Comparison of ENCODE assay signal across 1 cellular context in the genomic region with DNA sequence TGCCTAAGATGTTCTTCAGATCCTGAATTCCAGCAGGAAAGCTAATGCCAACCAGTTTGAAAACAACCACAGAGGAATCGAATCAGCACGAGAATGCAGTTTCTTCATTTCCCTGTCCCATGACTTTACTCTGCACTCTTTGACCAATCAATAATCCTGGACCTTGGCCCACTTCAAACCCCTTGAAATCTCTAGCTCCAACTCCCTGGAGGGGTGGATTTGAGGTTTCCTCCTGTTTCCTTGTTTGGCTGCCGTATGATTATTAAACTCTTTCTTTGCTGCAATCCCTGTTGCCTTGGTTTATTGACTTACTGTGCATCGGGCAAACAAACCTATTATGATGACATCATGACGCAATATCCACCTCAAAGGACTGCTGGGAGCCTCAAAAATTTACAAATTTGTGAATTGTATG.
TF ChIP-seq lines count a peak whose summit lies in the region.

No MANE protein-coding gene starts in this region.

TF ChIP-seq in HepG2, 621 proteins besides CTCF, POLR2A, EP300 and RAD21 (continued from another document and continues in another):
- TF ChIP-seq, protein P1, sequence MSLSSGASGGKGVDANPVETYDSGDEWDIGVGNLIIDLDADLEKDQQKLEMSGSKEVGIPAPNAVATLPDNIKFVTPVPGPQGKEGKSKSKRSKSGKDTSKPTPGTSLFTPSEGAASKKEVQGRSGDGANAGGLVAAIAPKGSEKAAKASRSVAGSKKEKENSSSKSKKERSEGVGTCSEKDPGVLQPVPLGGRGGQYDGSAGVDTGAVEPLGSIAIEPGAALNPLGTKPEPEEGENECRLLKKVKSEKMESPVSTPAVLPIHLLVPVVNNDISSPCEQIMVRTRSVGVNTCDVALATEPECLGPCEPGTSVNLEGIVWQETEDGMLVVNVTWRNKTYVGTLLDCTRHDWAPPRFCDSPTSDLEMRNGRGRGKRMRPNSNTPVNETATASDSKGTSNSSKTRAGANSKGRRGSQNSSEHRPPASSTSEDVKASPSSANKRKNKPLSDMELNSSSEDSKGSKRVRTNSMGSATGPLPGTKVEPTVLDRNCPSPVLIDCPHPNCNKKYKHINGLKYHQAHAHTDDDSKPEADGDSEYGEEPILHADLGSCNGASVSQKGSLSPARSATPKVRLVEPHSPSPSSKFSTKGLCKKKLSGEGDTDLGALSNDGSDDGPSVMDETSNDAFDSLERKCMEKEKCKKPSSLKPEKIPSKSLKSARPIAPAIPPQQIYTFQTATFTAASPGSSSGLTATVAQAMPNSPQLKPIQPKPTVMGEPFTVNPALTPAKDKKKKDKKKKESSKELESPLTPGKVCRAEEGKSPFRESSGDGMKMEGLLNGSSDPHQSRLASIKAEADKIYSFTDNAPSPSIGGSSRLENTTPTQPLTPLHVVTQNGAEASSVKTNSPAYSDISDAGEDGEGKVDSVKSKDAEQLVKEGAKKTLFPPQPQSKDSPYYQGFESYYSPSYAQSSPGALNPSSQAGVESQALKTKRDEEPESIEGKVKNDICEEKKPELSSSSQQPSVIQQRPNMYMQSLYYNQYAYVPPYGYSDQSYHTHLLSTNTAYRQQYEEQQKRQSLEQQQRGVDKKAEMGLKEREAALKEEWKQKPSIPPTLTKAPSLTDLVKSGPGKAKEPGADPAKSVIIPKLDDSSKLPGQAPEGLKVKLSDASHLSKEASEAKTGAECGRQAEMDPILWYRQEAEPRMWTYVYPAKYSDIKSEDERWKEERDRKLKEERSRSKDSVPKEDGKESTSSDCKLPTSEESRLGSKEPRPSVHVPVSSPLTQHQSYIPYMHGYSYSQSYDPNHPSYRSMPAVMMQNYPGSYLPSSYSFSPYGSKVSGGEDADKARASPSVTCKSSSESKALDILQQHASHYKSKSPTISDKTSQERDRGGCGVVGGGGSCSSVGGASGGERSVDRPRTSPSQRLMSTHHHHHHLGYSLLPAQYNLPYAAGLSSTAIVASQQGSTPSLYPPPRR (CRISPR knock-in tag; IDR thresholded peaks at IDR 0.05; ENCODE audit: borderline replicate concordance) = 0 out of 2 replicates have a peak, but pooled peaks have one; percentile 19
- no peak for TF ChIP-seq GPN1 (CRISPR knock-in tag; IDR thresholded peaks at IDR 0.05; ENCODE audit: borderline replicate concordance)
- TF ChIP-seq CHCHD3 (CRISPR knock-in tag; IDR thresholded peaks at IDR 0.05) = no peak
- TF ChIP-seq SNAPC4 (CRISPR knock-in tag; IDR thresholded peaks at IDR 0.05) = no peak
- TF ChIP-seq, protein P2, sequence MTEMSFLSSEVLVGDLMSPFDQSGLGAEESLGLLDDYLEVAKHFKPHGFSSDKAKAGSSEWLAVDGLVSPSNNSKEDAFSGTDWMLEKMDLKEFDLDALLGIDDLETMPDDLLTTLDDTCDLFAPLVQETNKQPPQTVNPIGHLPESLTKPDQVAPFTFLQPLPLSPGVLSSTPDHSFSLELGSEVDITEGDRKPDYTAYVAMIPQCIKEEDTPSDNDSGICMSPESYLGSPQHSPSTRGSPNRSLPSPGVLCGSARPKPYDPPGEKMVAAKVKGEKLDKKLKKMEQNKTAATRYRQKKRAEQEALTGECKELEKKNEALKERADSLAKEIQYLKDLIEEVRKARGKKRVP (CRISPR knock-in tag; IDR thresholded peaks at IDR 0.05) = peak in 1 of 2 experiments; percentile 98; a peak in 2 of 4 replicates
- no peak for TF ChIP-seq ZNF350 (CRISPR knock-in tag; IDR thresholded peaks at IDR 0.05; ENCODE audit: borderline replicate concordance, low read depth)
- TF ChIP-seq SIN3B (IDR thresholded peaks at IDR 0.05; ENCODE audit: low read length) = no peak
- TF ChIP-seq AGO2 (optimal IDR thresholded peaks at IDR 0.05; ENCODE audit: low read depth, low read length) = no peak
- no peak for TF ChIP-seq RBAK (CRISPR knock-in tag; IDR thresholded peaks at IDR 0.05)
- TF ChIP-seq TBX2 (CRISPR knock-in tag; IDR thresholded peaks at IDR 0.05; ENCODE audit: borderline replicate concordance) = peak; percentile 19; the same call in 1 of the 2 replicates
- TF ChIP-seq, protein P3, sequence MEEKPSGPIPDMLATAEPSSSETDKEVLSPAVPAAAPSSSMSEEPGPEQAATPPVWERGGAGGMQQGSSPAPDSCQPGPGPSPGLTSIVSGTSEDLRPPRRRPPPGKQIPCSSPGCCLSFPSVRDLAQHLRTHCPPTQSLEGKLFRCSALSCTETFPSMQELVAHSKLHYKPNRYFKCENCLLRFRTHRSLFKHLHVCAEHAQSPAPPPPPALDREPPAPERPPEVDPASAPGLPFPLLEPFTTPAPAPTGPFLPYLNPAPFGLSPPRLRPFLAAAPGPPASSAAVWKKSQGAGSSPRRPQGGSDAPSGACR (CRISPR knock-in tag; IDR thresholded peaks at IDR 0.05) = no peak
- peak; percentile 70 for TF ChIP-seq KAT8 (CRISPR knock-in tag; IDR thresholded peaks at IDR 0.05)
- TF ChIP-seq ZNF205 (CRISPR knock-in tag; IDR thresholded peaks at IDR 0.05) = no peak
- peak; percentile 41; the same call in 1 of the 2 replicates for TF ChIP-seq ZSCAN25 (CRISPR knock-in tag; IDR thresholded peaks at IDR 0.05)
- peak; percentile 26; the same call in 1 of the 2 replicates for TF ChIP-seq CBX5 (CRISPR knock-in tag; IDR thresholded peaks at IDR 0.05; ENCODE audit: borderline replicate concordance)
- peak; percentile 55; the same call in 1 of the 2 replicates for TF ChIP-seq ZFP36L1 (CRISPR knock-in tag; IDR thresholded peaks at IDR 0.05)
- TF ChIP-seq, protein P4, sequence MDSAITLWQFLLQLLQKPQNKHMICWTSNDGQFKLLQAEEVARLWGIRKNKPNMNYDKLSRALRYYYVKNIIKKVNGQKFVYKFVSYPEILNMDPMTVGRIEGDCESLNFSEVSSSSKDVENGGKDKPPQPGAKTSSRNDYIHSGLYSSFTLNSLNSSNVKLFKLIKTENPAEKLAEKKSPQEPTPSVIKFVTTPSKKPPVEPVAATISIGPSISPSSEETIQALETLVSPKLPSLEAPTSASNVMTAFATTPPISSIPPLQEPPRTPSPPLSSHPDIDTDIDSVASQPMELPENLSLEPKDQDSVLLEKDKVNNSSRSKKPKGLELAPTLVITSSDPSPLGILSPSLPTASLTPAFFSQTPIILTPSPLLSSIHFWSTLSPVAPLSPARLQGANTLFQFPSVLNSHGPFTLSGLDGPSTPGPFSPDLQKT (CRISPR knock-in tag; IDR thresholded peaks at IDR 0.05; ENCODE audit: borderline replicate concordance) = no peak
- TF ChIP-seq TARDBP (CRISPR knock-in tag; IDR thresholded peaks at IDR 0.05) = peak; percentile 22; the same call in 1 of the 2 replicates
- no peak for TF ChIP-seq ZNF749 (CRISPR knock-in tag; IDR thresholded peaks at IDR 0.05; ENCODE audit: borderline replicate concordance)
- no peak for TF ChIP-seq RORA (CRISPR knock-in tag; IDR thresholded peaks at IDR 0.05)
- TF ChIP-seq, protein P5, sequence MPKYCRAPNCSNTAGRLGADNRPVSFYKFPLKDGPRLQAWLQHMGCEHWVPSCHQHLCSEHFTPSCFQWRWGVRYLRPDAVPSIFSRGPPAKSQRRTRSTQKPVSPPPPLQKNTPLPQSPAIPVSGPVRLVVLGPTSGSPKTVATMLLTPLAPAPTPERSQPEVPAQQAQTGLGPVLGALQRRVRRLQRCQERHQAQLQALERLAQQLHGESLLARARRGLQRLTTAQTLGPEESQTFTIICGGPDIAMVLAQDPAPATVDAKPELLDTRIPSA (CRISPR knock-in tag; IDR thresholded peaks at IDR 0.05; ENCODE audit: borderline replicate concordance) = no peak
- peak; percentile 46; the same call in 1 of the 2 replicates for TF ChIP-seq ELF3 (CRISPR knock-in tag; IDR thresholded peaks at IDR 0.05)
- TF ChIP-seq RARG (CRISPR knock-in tag; IDR thresholded peaks at IDR 0.05; ENCODE audit: low read depth) = no peak
- TF ChIP-seq CCDC6 (CRISPR knock-in tag; IDR thresholded peaks at IDR 0.05) = peak; percentile 54; the same call in 1 of the 2 replicates
- 0 out of 2 replicates have a peak, but pooled peaks have one; percentile 15 for TF ChIP-seq MLX (CRISPR knock-in tag; IDR thresholded peaks at IDR 0.05)
- TF ChIP-seq HOXA9 (CRISPR knock-in tag; IDR thresholded peaks at IDR 0.05; ENCODE audit: borderline replicate concordance) = no peak
- TF ChIP-seq, protein P6, sequence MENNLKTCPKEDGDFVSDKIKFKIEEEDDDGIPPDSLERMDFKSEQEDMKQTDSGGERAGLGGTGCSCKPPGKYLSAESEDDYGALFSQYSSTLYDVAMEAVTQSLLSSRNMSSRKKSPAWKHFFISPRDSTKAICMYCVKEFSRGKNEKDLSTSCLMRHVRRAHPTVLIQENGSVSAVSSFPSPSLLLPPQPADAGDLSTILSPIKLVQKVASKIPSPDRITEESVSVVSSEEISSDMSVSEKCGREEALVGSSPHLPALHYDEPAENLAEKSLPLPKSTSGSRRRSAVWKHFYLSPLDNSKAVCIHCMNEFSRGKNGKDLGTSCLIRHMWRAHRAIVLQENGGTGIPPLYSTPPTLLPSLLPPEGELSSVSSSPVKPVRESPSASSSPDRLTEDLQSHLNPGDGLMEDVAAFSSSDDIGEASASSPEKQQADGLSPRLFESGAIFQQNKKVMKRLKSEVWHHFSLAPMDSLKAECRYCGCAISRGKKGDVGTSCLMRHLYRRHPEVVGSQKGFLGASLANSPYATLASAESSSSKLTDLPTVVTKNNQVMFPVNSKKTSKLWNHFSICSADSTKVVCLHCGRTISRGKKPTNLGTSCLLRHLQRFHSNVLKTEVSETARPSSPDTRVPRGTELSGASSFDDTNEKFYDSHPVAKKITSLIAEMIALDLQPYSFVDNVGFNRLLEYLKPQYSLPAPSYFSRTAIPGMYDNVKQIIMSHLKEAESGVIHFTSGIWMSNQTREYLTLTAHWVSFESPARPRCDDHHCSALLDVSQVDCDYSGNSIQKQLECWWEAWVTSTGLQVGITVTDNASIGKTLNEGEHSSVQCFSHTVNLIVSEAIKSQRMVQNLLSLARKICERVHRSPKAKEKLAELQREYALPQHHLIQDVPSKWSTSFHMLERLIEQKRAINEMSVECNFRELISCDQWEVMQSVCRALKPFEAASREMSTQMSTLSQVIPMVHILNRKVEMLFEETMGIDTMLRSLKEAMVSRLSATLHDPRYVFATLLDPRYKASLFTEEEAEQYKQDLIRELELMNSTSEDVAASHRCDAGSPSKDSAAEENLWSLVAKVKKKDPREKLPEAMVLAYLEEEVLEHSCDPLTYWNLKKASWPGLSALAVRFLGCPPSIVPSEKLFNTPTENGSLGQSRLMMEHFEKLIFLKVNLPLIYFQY (CRISPR knock-in tag; IDR thresholded peaks at IDR 0.05; ENCODE audit: borderline replicate concordance) = 0 out of 2 replicates have a peak, but pooled peaks have one; percentile 28
- TF ChIP-seq REPIN1 (CRISPR knock-in tag; IDR thresholded peaks at IDR 0.05; ENCODE audit: borderline replicate concordance, low read depth) = peak; percentile 93; the same call in 1 of the 2 replicates
- TF ChIP-seq GATAD1 (CRISPR knock-in tag; IDR thresholded peaks at IDR 0.05) = peak; percentile 44; the same call in 1 of the 2 replicates
- TF ChIP-seq, protein P7, sequence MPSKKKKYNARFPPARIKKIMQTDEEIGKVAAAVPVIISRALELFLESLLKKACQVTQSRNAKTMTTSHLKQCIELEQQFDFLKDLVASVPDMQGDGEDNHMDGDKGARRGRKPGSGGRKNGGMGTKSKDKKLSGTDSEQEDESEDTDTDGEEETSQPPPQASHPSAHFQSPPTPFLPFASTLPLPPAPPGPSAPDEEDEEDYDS (CRISPR knock-in tag; IDR thresholded peaks at IDR 0.05) = no peak
- peak; percentile 53; the same call in 1 of the 2 replicates for TF ChIP-seq POGK (CRISPR knock-in tag; conservative IDR thresholded peaks at IDR 0.05)
- TF ChIP-seq RBM22 (optimal IDR thresholded peaks at IDR 0.05; ENCODE audit: low read length) = no peak
- no peak for TF ChIP-seq ZNF446 (CRISPR knock-in tag; IDR thresholded peaks at IDR 0.05)
- TF ChIP-seq NKX3-1 (CRISPR knock-in tag; IDR thresholded peaks at IDR 0.05) = no peak
- no peak for TF ChIP-seq SIX1 (CRISPR knock-in tag; IDR thresholded peaks at IDR 0.05; ENCODE audit: borderline replicate concordance)
